26 cellular contexts compared by ENCODE assay signal in genomic region chr10:78832281-78832680, GRCh38.
"Had no signal": no experiment of that assay in that cellular context is flagged by ENCODE, and none has a peak within 500 bp of the region (broad histone marks: within the 10 kb centered on the region; RNA-seq: fewer than 3 reads in every experiment).

No MANE protein-coding gene starts in this region.

- DNase-seq: activated CD4-positive, alpha-beta memory T cell treated with anti-CD3 and anti-CD28 coated beads for 36 hours; activated CD4-positive, alpha-beta T cell treated with anti-CD3 and anti-CD28 coated beads for 36 hours; activated CD4-positive, alpha-beta T cell treated with anti-CD3 and anti-CD28 coated beads, Interleukin-2, amount 10 ng/mL, durations not matched to agents 24 days and 14 days; activated CD4-positive, CD25-positive, alpha-beta regulatory T cell; activated CD4-positive, CD25-positive, alpha-beta regulatory T cell treated with anti-CD3 and anti-CD28 coated beads, Interleukin-2, amount 50 U/mL, for 72 hours; activated CD8-positive, alpha-beta memory T cell treated with anti-CD3 and anti-CD28 coated beads, Interleukin-2, amount 10 ng/mL, durations not matched to agents 7 days and 5 days; activated CD8-positive, alpha-beta memory T cell treated with anti-CD3 and anti-CD28 coated beads, Interleukin-2, amount 50 U/mL, for 4 hours; activated CD8-positive, alpha-beta T cell treated with anti-CD3 and anti-CD28 coated beads, Interleukin-2, amount 10 ng/mL, durations not matched to agents 7 days and 5 days; activated effector memory CD4-positive, alpha-beta T cell treated with anti-CD3 and anti-CD28 coated beads, Interleukin-2, amount 50 U/mL, for 16 hours; activated naive CD4-positive, alpha-beta T cell treated with anti-CD3 and anti-CD28 coated beads for 36 hours; activated naive CD8-positive, alpha-beta T cell treated with anti-CD3 and anti-CD28 coated beads for 36 hours; activated naive CD8-positive, alpha-beta T cell treated with anti-CD3 and anti-CD28 coated beads, Interleukin-2, amount 50 U/mL, for 24 hours; activated T-cell treated with anti-CD3 and anti-CD28 coated beads, Interleukin-2, amount 50 U/mL, for 1 hour; activated T-cell treated with anti-CD3 and anti-CD28 coated beads, Interleukin-2, amount 50 U/mL, for 48 hours; adrenal gland; amygdala; aorta; central memory CD4-positive, alpha-beta T cell; cerebellar nuclear complex; colonic mucosa; effector CD8-positive, alpha-beta T cell; foreskin fibroblast; T-helper 2 cell had no signal

- H3K4me1 ChIP-seq: adrenal gland, breast epithelium, colonic mucosa had no signal

- H3K9me3 ChIP-seq: adrenal gland, breast epithelium, colonic mucosa had no signal

- ATAC-seq: activated CD4-positive, alpha-beta T cell treated with anti-CD3 and anti-CD28 coated beads for 36 hours; activated CD8-positive, alpha-beta memory T cell treated with anti-CD3 and anti-CD28 coated beads, Interleukin-2, amount 10 ng/mL, durations not matched to agents 7 days and 5 days; activated CD8-positive, alpha-beta T cell treated with anti-CD3 and anti-CD28 coated beads, Interleukin-2, amount 10 ng/mL, durations not matched to agents 7 days and 5 days; activated naive CD8-positive, alpha-beta T cell treated with anti-CD3 and anti-CD28 coated beads, Interleukin-2, amount 50 U/mL, for 24 hours had no signal

- H3K36me3 ChIP-seq: adrenal gland, breast epithelium, cardiac muscle cell, colonic mucosa had no signal

- H3K27ac ChIP-seq: adrenal gland, breast epithelium, colonic mucosa, epithelial cell of prostate had no signal

- H3K4me3 ChIP-seq: adrenal gland, breast epithelium, cardiac muscle cell, colonic mucosa had no signal

- H3K27me3 ChIP-seq: adrenal gland, breast epithelium, colonic mucosa had no signal
